Comparison of ENCODE assay signal across 24 cellular contexts in the genomic region with DNA sequence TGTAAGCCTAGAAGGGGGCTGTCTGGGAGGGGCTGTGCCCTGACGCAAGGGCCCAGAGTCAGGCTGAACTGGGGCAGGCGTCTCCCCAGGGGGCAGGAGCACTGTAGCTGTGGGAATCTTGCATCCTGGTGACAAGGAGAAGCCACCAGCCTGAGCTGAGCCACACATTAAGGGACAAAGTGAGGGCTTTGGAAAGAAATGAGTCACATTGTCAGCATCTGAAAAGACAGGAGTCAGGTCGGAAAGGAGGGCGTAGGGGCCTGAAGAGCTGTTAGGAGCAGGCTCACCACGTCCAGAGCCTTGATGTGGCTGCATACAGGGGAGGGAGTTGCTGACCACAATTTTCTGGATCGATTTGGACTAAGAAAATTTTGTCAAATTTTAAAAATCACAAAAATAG.
"Had no signal": no experiment of that assay in that cellular context is flagged by ENCODE, and none has a peak within 500 bp of the region (broad histone marks: within the 10 kb centered on the region; RNA-seq: fewer than 3 reads in every experiment).

No MANE protein-coding gene starts in this region.

- H3K27ac ChIP-seq: body of pancreas, gastroesophageal sphincter, hepatocyte, lower lobe of right lung, parathyroid adenoma, psoas muscle, sigmoid colon, upper lobe of right lung, VCaP had no signal

- DNase-seq: activated CD4-positive, alpha-beta T cell treated with anti-CD3 and anti-CD28 coated beads for 4 hours; activated CD4-positive, alpha-beta T cell treated with anti-CD3 and anti-CD28 coated beads, Interleukin-2, amount 50 U/mL, for 4 hours; activated CD8-positive, alpha-beta memory T cell treated with anti-CD3 and anti-CD28 coated beads for 24 hours; activated effector memory CD4-positive, alpha-beta T cell treated with Interleukin-2 at 50 U/mL for 16 hours; activated naive CD4-positive, alpha-beta T cell treated with Interleukin-2 at 50 U/mL for 16 hours; anterior cingulate cortex; body of pancreas; dermis blood vessel endothelial cell; effector CD8-positive, alpha-beta T cell; erythroblast; kidney; lower lobe of right lung; nucleus accumbens; psoas muscle; sigmoid colon; small intestine; stimulated activated CD4-positive, alpha-beta T cell treated with anti-CD3 and anti-CD28 coated beads, Interleukin-4, amount 100 ng/mL, for 24 hours; T-helper 1 cell; upper lobe of right lung had no signal

- H3K4me2 ChIP-seq: hepatocyte had no signal

- H3K9ac ChIP-seq: parathyroid adenoma had no signal

- H3K27me3 ChIP-seq: body of pancreas, hepatocyte had no signal

- H3K36me3 ChIP-seq: gastroesophageal sphincter, lower lobe of right lung, sigmoid colon, upper lobe of right lung had no signal

- H3K9me3 ChIP-seq: body of pancreas, gastroesophageal sphincter, lower lobe of right lung, psoas muscle, sigmoid colon, upper lobe of right lung had no signal

- H2AFZ ChIP-seq: hepatocyte, parathyroid adenoma had no signal

- H3K4me1 ChIP-seq: body of pancreas, psoas muscle had no signal

- H3K4me3 ChIP-seq: body of pancreas, gastroesophageal sphincter, hepatocyte, lower lobe of right lung, psoas muscle, sigmoid colon, upper lobe of right lung had no signal

- ATAC-seq: body of pancreas; gastroesophageal sphincter; lower lobe of right lung; psoas muscle; stimulated activated effector memory CD8-positive, alpha-beta T cell treated with anti-CD3 and anti-CD28 coated beads, Interleukin-12 subunit alpha, Interleukin-12 subunit beta, amount 100 ng/mL, for 72 hours; upper lobe of right lung had no signal
